ENCODE assay signal across 9 cellular contexts in genomic region chr6:122401104-122401503, GRCh38. TPM values are rescaled to one million over a fixed set of nuclear protein-coding genes. Genes with fewer than 3 reads are reported as not detected.
DNase-seq lines count a peak whose midpoint lies in the region; ATAC-seq, FAIRE-seq and TF ChIP-seq lines count a peak whose summit lies in the region.
"Had no signal": no experiment of that assay in that cellular context is flagged by ENCODE, and none has a peak within 500 bp of the region (broad histone marks: within the 10 kb centered on the region; RNA-seq: fewer than 3 reads in every experiment).

No MANE protein-coding gene starts in this region.

- POLR2A ChIA-PET in CD8-positive, alpha-beta T cell (lab: Charles Lee), result interaction anchor here (1.1 kb wide), 1 partner anchor 51 kb away, joined by 3 read pairs; no protein-coding TSS in a partner anchor
- POLR2A ChIA-PET in IMR-90 (lab: Charles Lee; ENCODE audit: unreplicated experiment), result no interaction called here
- POLR2A ChIA-PET in GM12878 (lab: Charles Lee), result interaction anchor here (1.1 kb wide), 1 partner anchor 70 kb away, joined by 3 read pairs; the partner anchor contains the start of gene SERINC1
- POLR2A ChIA-PET in naive thymus-derived CD4-positive, alpha-beta T cell (lab: Charles Lee), result interaction anchor here (1.2 to 2.1 kb wide), 2 partner anchors 13 to 70 kb away, joined by 5 to 9 read pairs; partner anchors contain the start of gene SERINC1

- no peaks in the 10 kb centered on the region for H3K27me3 ChIP-seq in CD8-positive, alpha-beta T cell (ENCODE audit: insufficient read depth, low read length)
- no peaks in the 10 kb centered on the region for H3K27me3 ChIP-seq in IMR-90 (ENCODE audit: control insufficient read depth, insufficient read depth, low read length)
- no peaks in the 10 kb centered on the region for H3K27me3 ChIP-seq in GM12878 (replicated peaks in 1 of 2; ENCODE audit: control insufficient read depth in 2 of 2, insufficient read depth in 2 of 2, low read length in 1 of 2)
- H3K27me3 ChIP-seq in naive thymus-derived CD4-positive, alpha-beta T cell (ENCODE audit: control insufficient read depth in 2 of 2, insufficient read depth in 2 of 2, low read length in 2 of 2), result no peaks in the 10 kb centered on the region

- H2AK9ac ChIP-seq in IMR-90 (replicated peaks; ENCODE audit: low read depth, low read length, poor library complexity), result no peak overlapping the region

- H3K9ac ChIP-seq in IMR-90 (ENCODE audit: low read depth, low read length) (no peak overlapping the region), GM12878 (ENCODE audit: control insufficient read depth, insufficient read depth, low read length) (no peak overlapping the region)

- no peak overlapping the region for H3K23ac ChIP-seq in IMR-90 (ENCODE audit: low read depth, low read length)

- no peak overlapping the region for H2AK5ac ChIP-seq in IMR-90 (ENCODE audit: low read depth, low read length)

- SMC1A ChIA-PET in GM12878 (lab: Charles Lee; ENCODE audit: uncharacterized antibody, unreplicated experiment), result interaction anchor here (0.6 to 1.4 kb wide), 6 partner anchors 11 to 182 kb away, joined by 3 to 7 read pairs (median 3); no protein-coding TSS in a partner anchor

- H4K91ac ChIP-seq in IMR-90 (ENCODE audit: insufficient read depth, low read depth, low read length), result no peak overlapping the region

- peak overlapping the region; percentile 97 for H3K4me3 Mint-ChIP-seq in CD8-positive, alpha-beta T cell
- peak overlapping the region; percentile 89 to 100 (median 99) for H3K4me3 Mint-ChIP-seq in naive thymus-derived CD4-positive, alpha-beta T cell

- H3K4ac ChIP-seq in IMR-90 (ENCODE audit: low read depth, low read length), result no peak overlapping the region

- no peak overlapping the region for H2AFZ ChIP-seq in IMR-90 (replicated peaks; ENCODE audit: low read length, poor library complexity)
- no peak overlapping the region for H2AFZ ChIP-seq in GM12878 (ENCODE audit: control insufficient read depth, low read depth, low read length)

- DNase-seq in CD8-positive, alpha-beta T cell, result no peak
- DNase-seq in IMR-90, result no peak
- DNase-seq in GM12878 (ENCODE audit: low read depth, low spot score), result no peak
- DNase-seq in naive thymus-derived CD4-positive, alpha-beta T cell, result no peak
- DNase-seq in Ammon's horn (ENCODE audit: low spot score), result no peak
- DNase-seq in activated CD4-positive, CD25-positive, alpha-beta regulatory T cell (lab: John Stamatoyannopoulos, UW), result no peak
- no peak for DNase-seq in NCI-H128 (lab: John Stamatoyannopoulos, UW; ENCODE audit: unreplicated experiment)
- DNase-seq: NCI-H774 had no signal

- H3K36me3 Mint-ChIP-seq in CD8-positive, alpha-beta T cell, result peaks cover 2% of the 10 kb centered on the region
- peaks cover 0 to 11% (median 3%) of the 10 kb centered on the region in 5 donors for H3K36me3 Mint-ChIP-seq in naive thymus-derived CD4-positive, alpha-beta T cell

- no peak for ATAC-seq in CD8-positive, alpha-beta T cell
- no peak for ATAC-seq in IMR-90 (ENCODE audit: low read depth)
- no peak for ATAC-seq in GM12878
- no peak for ATAC-seq in naive thymus-derived CD4-positive, alpha-beta T cell
- ATAC-seq in GM18870 (IDR thresholded peaks at IDR 0.05; ENCODE audit: unreplicated experiment), result no peak

- no peaks in the 10 kb centered on the region for H3K27me3 Mint-ChIP-seq in CD8-positive, alpha-beta T cell (ENCODE audit: low read depth)
- no peaks in the 10 kb centered on the region for H3K27me3 Mint-ChIP-seq in naive thymus-derived CD4-positive, alpha-beta T cell

- H4K20me1 ChIP-seq in IMR-90 (ENCODE audit: insufficient read depth, low read length) (no peaks in the 10 kb centered on the region), GM12878 (ENCODE audit: control insufficient read depth, insufficient read depth) (no peaks in the 10 kb centered on the region)

- peaks cover 56% of the 10 kb centered on the region for H3K4me1 Mint-ChIP-seq in CD8-positive, alpha-beta T cell (ENCODE audit: low read depth)
- peaks cover 39 to 65% (median 57%) of the 10 kb centered on the region in 7 donors for H3K4me1 Mint-ChIP-seq in naive thymus-derived CD4-positive, alpha-beta T cell

- intact Hi-C loops in CD8-positive, alpha-beta T cell (cut with DNase I, micrococcal nuclease), result loop anchor here (2.0 to 10.0 kb wide), 2 partner anchors 16 to 1066 kb away; partner anchors contain the start of gene TBC1D32 (in 1 of the 2)
- intact Hi-C loops in IMR-90 (cut with micrococcal nuclease), result loop anchor here (5.0 kb wide), 2 partner anchors 41 to 71 kb away; partner anchors contain the start of gene SERINC1
- intact Hi-C loops in GM12878 (cut with micrococcal nuclease; ENCODE audit: unreplicated experiment), result no loop called here
- intact Hi-C loops in naive thymus-derived CD4-positive, alpha-beta T cell (cut with micrococcal nuclease), result loop anchor here in 1 of 2 donors (10.0 kb wide), 1 partner anchor 214 kb away; the partner anchor contains the start of gene PKIB

- TF ChIP-seq CTCF in CD8-positive, alpha-beta T cell (IDR thresholded peaks at IDR 0.05), result no peak
- TF ChIP-seq CTCF in IMR-90 (conservative IDR thresholded peaks at IDR 0.05; ENCODE audit: low read depth, low read length), result no peak
- TF ChIP-seq CTCF in GM12878 (IDR thresholded peaks at IDR 0.05 in 2 of 3, conservative IDR thresholded peaks at IDR 0.05 in 1 of 3; ENCODE audit: control insufficient read depth in 2 of 3, extremely low read depth in 1 of 3, insufficient read depth in 1 of 3, low read depth in 3 of 3, low read length in 3 of 3), result no peak

- no peak overlapping the region for H3K56ac ChIP-seq in IMR-90 (ENCODE audit: extremely low read depth, insufficient read depth, low read length)

- dilution Hi-C loops in IMR-90 (cut with HindIII; ENCODE audit: low sequenced_read_pairs, unreplicated experiment), result no loop called here

- H3K4me1 ChIP-seq in CD8-positive, alpha-beta T cell (ENCODE audit: insufficient read depth, low read length), result peaks cover 49% of the 10 kb centered on the region
- H3K4me1 ChIP-seq in IMR-90 (ENCODE audit: control insufficient read depth, insufficient read depth, low read length) (no peaks in the 10 kb centered on the region), GM12878 (ENCODE audit: control insufficient read depth, insufficient read depth, low read length) (no peaks in the 10 kb centered on the region; the same call in none of the 2 replicates)
- H3K4me1 ChIP-seq in naive thymus-derived CD4-positive, alpha-beta T cell (ENCODE audit: control insufficient read depth in 2 of 2, insufficient read depth in 2 of 2, low read length in 2 of 2), result peaks cover 13 to 38% of the 10 kb centered on the region in 2 donors

- CTCF ChIA-PET in CD8-positive, alpha-beta T cell (lab: Charles Lee), result interaction anchor here (0.8 to 1.9 kb wide), 4 partner anchors 15 to 129 kb away, joined by 3 to 9 read pairs (median 6); no protein-coding TSS in a partner anchor
- CTCF ChIA-PET in IMR-90 (lab: Yijun Ruan, JAX), result no interaction called here
- CTCF ChIA-PET in GM12878 (lab: Yijun Ruan, JAX), result interaction anchor here (1.2 to 1.5 kb wide), 3 partner anchors 12 to 129 kb away, joined by 3 to 6 read pairs (median 5); no protein-coding TSS in a partner anchor
- CTCF ChIA-PET in naive thymus-derived CD4-positive, alpha-beta T cell (lab: Charles Lee), result no interaction called here

- no peak overlapping the region for H2BK5ac ChIP-seq in IMR-90 (ENCODE audit: low read depth, low read length, poor library complexity, severe bottlenecking)

- H4K5ac ChIP-seq in IMR-90 (ENCODE audit: low read depth, low read length), result no peak overlapping the region

- H3K27ac Mint-ChIP-seq in CD8-positive, alpha-beta T cell, result no peak overlapping the region
- peak overlapping the region; percentile 3 to 98 (median 95) for H3K27ac Mint-ChIP-seq in naive thymus-derived CD4-positive, alpha-beta T cell

- H3K4me2 ChIP-seq in IMR-90 (ENCODE audit: low read depth, low read length), result peak overlapping the region; percentile 98; the same call in 1 of the 2 replicates
- peak overlapping the region; percentile 89 for H3K4me2 ChIP-seq in GM12878 (ENCODE audit: control insufficient read depth, insufficient read depth)

- no CpG with 5 or more reads among the region's 4 CpGs for WGBS in IMR-90 (ENCODE audit: extremely low coverage in 2 of 2, insufficient read length in 1 of 2), 2 experiments
- WGBS in GM12878 (ENCODE audit: insufficient coverage, insufficient replicate concordance, low lambda C conversion rate, missing lambda C conversion rate), result 99% methylated on average over 4 of the region's 4 CpGs

- H3K36me3 ChIP-seq in CD8-positive, alpha-beta T cell (ENCODE audit: insufficient read depth, low read length), result no peaks in the 10 kb centered on the region
- H3K36me3 ChIP-seq in IMR-90 (ENCODE audit: control insufficient read depth, insufficient read depth, low read length) (no peaks in the 10 kb centered on the region), GM12878 (ENCODE audit: control insufficient read depth in 2 of 2, insufficient read depth in 2 of 2, low read length in 1 of 2) (no peaks in the 10 kb centered on the region)
- H3K36me3 ChIP-seq in naive thymus-derived CD4-positive, alpha-beta T cell (ENCODE audit: control insufficient read depth in 2 of 3, insufficient read depth in 3 of 3, low read length in 3 of 3), result peaks cover 0 to 3% (median 0%) of the 10 kb centered on the region in 3 experiments

- TF ChIP-seq EP300 in GM12878 (IDR thresholded peaks at IDR 0.05; ENCODE audit: borderline replicate concordance in 1 of 2, control insufficient read depth in 1 of 2, low read depth in 2 of 2, low read length in 2 of 2), result no peak

- H2BK15ac ChIP-seq in IMR-90 (ENCODE audit: low read depth, low read length), result no peak overlapping the region

- H4K8ac ChIP-seq in IMR-90 (ENCODE audit: low read depth in 2 of 2, low read length in 2 of 2), result no peak overlapping the region

- TF ChIP-seq POLR2A in IMR-90 (IDR thresholded peaks at IDR 0.05; ENCODE audit: low read depth, low read length), result no peak
- no peak for TF ChIP-seq POLR2A in GM12878 (IDR thresholded peaks at IDR 0.05; ENCODE audit: low read depth, low read length)

- in situ Hi-C loops in IMR-90 (cut with MboI; ENCODE audit: low sequenced_read_pairs), result no loop called here
- in situ Hi-C loops in GM12878 (cut with MboI), result no loop called here

- peaks cover 12 to 47% of the 10 kb centered on the region in 2 experiments for H3K79me1 ChIP-seq in IMR-90 (ENCODE audit: low read depth in 1 of 2, low read length in 2 of 2)

- no peaks in the 10 kb centered on the region for H3K9me3 ChIP-seq in CD8-positive, alpha-beta T cell (ENCODE audit: low read length)
- no peaks in the 10 kb centered on the region for H3K9me3 ChIP-seq in IMR-90 (ENCODE audit: control insufficient read depth, insufficient read depth, low read length)
- H3K9me3 ChIP-seq in GM12878 (replicated peaks; ENCODE audit: control insufficient read depth, insufficient read depth, low read length), result no peaks in the 10 kb centered on the region
- H3K9me3 ChIP-seq in naive thymus-derived CD4-positive, alpha-beta T cell (ENCODE audit: control insufficient read depth in 2 of 3, low read length in 3 of 3), result no peaks in the 10 kb centered on the region

- H2BK120ac ChIP-seq in IMR-90 (ENCODE audit: low read depth, low read length), result no peak overlapping the region

- peaks cover 41% of the 10 kb centered on the region for H3K79me2 ChIP-seq in GM12878 (ENCODE audit: control insufficient read depth, insufficient read depth, low read length)

- H3K4me3 ChIP-seq in CD8-positive, alpha-beta T cell (ENCODE audit: low read depth, low read length), result peak overlapping the region; percentile 96
- H3K4me3 ChIP-seq in IMR-90 (ENCODE audit: insufficient read depth, low read depth, low read length) (no peak overlapping the region), GM12878 (peak overlapping the region; percentile 93)
- peak overlapping the region; percentile 90 for H3K4me3 ChIP-seq in naive thymus-derived CD4-positive, alpha-beta T cell (ENCODE audit: low read length)

- H2BK20ac ChIP-seq in IMR-90 (ENCODE audit: low read depth, low read length), result no peak overlapping the region

- no peak overlapping the region for H3K14ac ChIP-seq in IMR-90 (replicated peaks; ENCODE audit: low read depth, low read length)

- H3K9me3 Mint-ChIP-seq in CD8-positive, alpha-beta T cell, result no peaks in the 10 kb centered on the region
- peaks cover 0 to 2% (median 0%) of the 10 kb centered on the region in 11 donors for H3K9me3 Mint-ChIP-seq in naive thymus-derived CD4-positive, alpha-beta T cell

- TF ChIP-seq RAD21 in IMR-90 (IDR thresholded peaks at IDR 0.05; ENCODE audit: low read length) (no peak), GM12878 (IDR thresholded peaks at IDR 0.05; ENCODE audit: insufficient read depth, low read depth, low read length) (no peak)

- no peaks in the 10 kb centered on the region for H3K9me1 ChIP-seq in IMR-90 (ENCODE audit: insufficient read depth, low read length)

- H3K27ac ChIP-seq in CD8-positive, alpha-beta T cell (ENCODE audit: low read depth, low read length), result no peak overlapping the region
- H3K27ac ChIP-seq in IMR-90 (ENCODE audit: insufficient read depth, low read length) (no peak overlapping the region), GM12878 (ENCODE audit: control insufficient read depth, insufficient read depth) (no peak overlapping the region)
- H3K27ac ChIP-seq in naive thymus-derived CD4-positive, alpha-beta T cell (ENCODE audit: low read depth, low read length), result peak overlapping the region; percentile 87

- no TSS peak for BruUV-seq in IMR-90 (replicated peaks; lab: Mats Ljungman, UMichigan)
- BruUV-seq in GM12878 (replicated peaks; lab: Mats Ljungman, UMichigan), result no TSS peak

- RAD21 ChIA-PET in GM12878 (lab: Charles Lee; ENCODE audit: unreplicated experiment), result interaction anchor here (1.5 kb wide), 1 partner anchor 12 kb away, joined by 6 read pairs; no protein-coding TSS in a partner anchor

- FAIRE-seq in GM12878 (lab: Jason Lieb, UNC), result no peak

- H3K18ac ChIP-seq in IMR-90 (ENCODE audit: low read depth, low read length), result no peak overlapping the region

RNA-seq across cellular contexts. Expression of gene HSF2, which starts 1.7 kb away (rescaled TPM):
- total RNA-seq in CD8-positive, alpha-beta T cell, result 10 to 100 TPM; 41.6 to 44.8 TPM
- total RNA-seq in IMR-90 (2012; rRNA removed) (28.9 and 31.1 TPM in 2 replicates), GM12878 (2014; rRNA removed) (21.0 and 21.7 TPM in 2 replicates), GM12878 (2014; rRNA removed; fragmentation: Illumina TruSeq; extraction: Trizol) (15.4 and 16.8 TPM in 2 replicates), GM12878 (2021) (9.5 and 10.1 TPM in 2 replicates)
- polyA plus RNA-seq in IMR-90 (2012; rRNA removed) (17.6 and 19.0 TPM in 2 replicates), GM12878 (2011; rRNA removed) (38.3 and 46.6 TPM in 2 replicates), GM12878 (2014; fragmentation: Illumina TruSeq; extraction: Trizol) (16.8 and 28.1 TPM in 2 replicates), GM12878 (2014; fragmentation: Nextera tagmentation; extraction: Ambion mirVana) (10 to 100 TPM; 16.2 to 18.4 TPM), GM12878 (2014; rRNA removed) (15.3 and 16.5 TPM in 2 replicates), GM12878 (2016; fragmentation: Nextera tagmentation; extraction: Ambion mirVana) (10 to 100 TPM; 16.4 to 17.3 TPM)
- 4.1 and 10.5 TPM in 2 replicates for polyA plus RNA-seq in IMR-90 (2012; cell fraction: cytosol; rRNA removed)
- polyA plus RNA-seq in IMR-90 (2012; cell fraction: nucleus; rRNA removed; ENCODE audit: low replicate concordance), result 6.2 and 53.7 TPM in 2 replicates
- total RNA-seq in GM12878 (2013; cell fraction: nucleolus; rRNA removed), result 14.5 and 16.3 TPM in 2 replicates
- polyA plus RNA-seq in GM12878 (2011; ENCODE audit: low read depth), result 7.0 TPM
- polyA plus RNA-seq in GM12878 (2011; cell fraction: cytosol; rRNA removed), result 15.8 and 17.1 TPM in 2 replicates
- 23.4 and 26.1 TPM in 2 replicates for polyA plus RNA-seq in GM12878 (2011; cell fraction: nucleus; rRNA removed)
- polyA plus RNA-seq in GM12878 (2012), result 6.7 and 9.6 TPM in 2 replicates
- 29.3 and 37.2 TPM in 2 replicates for polyA minus RNA-seq in GM12878 (2011; rRNA and poly(A)+ RNA removed)
- 6.1 and 10.5 TPM in 2 replicates for polyA minus RNA-seq in GM12878 (2011; cell fraction: cytosol; rRNA and poly(A)+ RNA removed)
- polyA minus RNA-seq in GM12878 (2011; cell fraction: nucleus; rRNA and poly(A)+ RNA removed), result 10.5 and 12.0 TPM in 2 replicates
- 10 to 100 TPM; 12.5 to 32.4 (median 26.5) TPM for total RNA-seq in naive thymus-derived CD4-positive, alpha-beta T cell
- 10 to 100 TPM; 18.1 to 45.4 TPM for polyA plus RNA-seq in naive thymus-derived CD4-positive, alpha-beta T cell

Comparison
In these comparisons a context has a peak if more than half of its experiments do, and no peak if none do; other contexts are left out.
1. CTCF ChIA-PET loops: an anchor here in CD8-positive, alpha-beta T cell (0.8 to 1.9 kb wide) and GM12878 (1.2 to 1.5 kb wide); none called in IMR-90 and naive thymus-derived CD4-positive, alpha-beta T cell.